In the genomic region with DNA sequence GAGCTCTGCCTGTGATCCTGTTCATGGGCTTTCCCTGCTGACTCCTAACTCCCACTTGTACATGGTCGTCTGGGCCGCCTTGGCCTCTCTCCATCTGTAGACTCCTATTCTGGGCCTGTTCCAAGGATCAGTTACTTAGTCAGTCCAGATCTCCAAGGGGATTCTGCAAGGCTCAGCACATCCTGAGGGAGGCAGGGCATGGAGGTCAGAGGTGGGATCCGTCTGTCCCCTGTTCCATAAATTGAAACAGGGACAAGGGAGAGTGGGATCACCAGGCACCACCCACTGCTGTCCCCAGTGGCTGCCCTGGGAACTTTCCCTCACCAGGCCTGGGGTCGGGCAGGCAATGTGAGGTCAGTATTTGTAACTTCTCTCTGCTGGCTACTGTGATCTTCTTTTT, we compare ENCODE assay signal across 1 cellular context.
TF ChIP-seq lines count a peak whose summit lies in the region.

No MANE protein-coding gene starts in this region.

TF ChIP-seq in H1, 55 proteins besides CTCF, POLR2A, EP300 and RAD21:
- no peak for TF ChIP-seq PHF8 (conservative IDR thresholded peaks at IDR 0.05; ENCODE audit: low read depth, low read length)
- TF ChIP-seq SRF (IDR thresholded peaks at IDR 0.05; ENCODE audit: low read depth, low read length): no peak
